ENCODE assay signal across 30 cellular contexts in the genomic region with DNA sequence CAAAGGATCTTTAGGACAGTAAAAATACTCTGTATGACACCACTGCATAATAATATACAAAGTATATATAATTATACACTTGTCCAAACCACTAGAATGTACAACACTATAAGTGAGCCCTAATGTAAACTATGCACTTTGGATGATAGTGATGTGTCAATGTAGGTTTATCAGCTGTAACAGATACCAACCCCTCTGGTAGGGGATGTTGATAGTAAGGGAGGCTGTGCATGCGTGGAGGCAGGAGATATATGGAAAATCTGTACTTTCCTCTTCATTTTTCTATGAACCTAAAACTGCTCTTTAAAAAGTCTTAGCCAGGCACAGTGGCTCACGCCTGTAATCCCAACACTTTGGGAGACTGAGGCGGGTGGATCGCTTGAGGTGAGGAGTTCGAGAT.
"Had no signal": no experiment of that assay in that cellular context is flagged by ENCODE, and none has a peak within 500 bp of the region (broad histone marks: within the 10 kb centered on the region; RNA-seq: fewer than 3 reads in every experiment).

No MANE protein-coding gene starts in this region.

- H3K27me3 ChIP-seq: body of pancreas, esophagus squamous epithelium, gastroesophageal sphincter, heart right ventricle had no signal

- ATAC-seq: activated T-helper 17 cell treated with anti-CD3 and anti-CD28 coated beads, Interleukin-2, amount 50 U/mL, for 72 hours; body of pancreas; effector memory CD8-positive, alpha-beta T cell; gastroesophageal sphincter; heart right ventricle; T-helper 17 cell; WTC11 had no signal

- H3K36me3 ChIP-seq: esophagus squamous epithelium, gastroesophageal sphincter, heart right ventricle had no signal

- H3K4me3 ChIP-seq: body of pancreas, esophagus squamous epithelium, gastroesophageal sphincter, heart right ventricle had no signal

- DNase-seq: activated CD4-positive, alpha-beta memory T cell treated with anti-CD3 and anti-CD28 coated beads, Interleukin-2, amount 10 ng/mL, durations not matched to agents 7 days and 5 days; activated CD4-positive, alpha-beta T cell treated with anti-CD3 and anti-CD28 coated beads for 1 hour; activated CD4-positive, alpha-beta T cell treated with anti-CD3 and anti-CD28 coated beads for 4 hours; activated CD4-positive, alpha-beta T cell treated with anti-CD3 and anti-CD28 coated beads, Interleukin-2, amount 10 ng/mL, durations not matched to agents 7 days and 5 days; activated CD4-positive, alpha-beta T cell treated with anti-CD3 and anti-CD28 coated beads, Interleukin-2, amount 50 U/mL, for 4 hours; activated CD8-positive, alpha-beta memory T cell treated with anti-CD3 and anti-CD28 coated beads, Interleukin-2, amount 50 U/mL, for 48 hours; activated effector memory CD4-positive, alpha-beta T cell treated with Interleukin-2 at 50 U/mL for 16 hours; activated gamma-delta T cell treated with Interleukin-2 at 50 U/mL for 16 hours; activated naive CD4-positive, alpha-beta T cell treated with anti-CD3 and anti-CD28 coated beads, Interleukin-2, amount 50 U/mL, for 16 hours; activated naive CD4-positive, alpha-beta T cell treated with Interleukin-2 at 50 U/mL for 16 hours; activated T-cell treated with anti-CD3 and anti-CD28 coated beads for 4 hours; activated T-cell treated with anti-CD3 and anti-CD28 coated beads, Interleukin-2, amount 50 U/mL, for 24 hours; amniotic stem cell; anterior cingulate cortex; body of pancreas; caudate nucleus; cortex of kidney; dermis blood vessel endothelial cell; effector CD4-positive, alpha-beta T cell; effector memory CD8-positive, alpha-beta T cell; esophagus squamous epithelium; foreskin melanocyte; heart right ventricle; T-helper 1 cell; T-helper 17 cell; T1000 had no signal

- H3K27ac ChIP-seq: esophagus squamous epithelium, gastroesophageal sphincter, heart right ventricle, VCaP had no signal

- H3K9me3 ChIP-seq: body of pancreas, esophagus squamous epithelium, gastroesophageal sphincter, heart right ventricle had no signal
